ENCODE assay signal across 1 cellular context in genomic region chr7:28625446-28625845, GRCh38.
TF ChIP-seq lines count a peak whose summit lies in the region.

No MANE protein-coding gene starts in this region.

TF ChIP-seq in H1, 55 proteins besides CTCF, POLR2A, EP300 and RAD21:
- TF ChIP-seq TAF1 (IDR thresholded peaks at IDR 0.05; ENCODE audit: low read depth, low read length), result no peak
- TF ChIP-seq RNF2 (IDR thresholded peaks at IDR 0.05; ENCODE audit: borderline replicate concordance, low read depth, low read length, missing control alignments, poor library complexity, severe bottlenecking), result no peak
- no peak for TF ChIP-seq CHD7 (IDR thresholded peaks at IDR 0.05; ENCODE audit: insufficient replicate concordance, low read length)
- TF ChIP-seq NRF1 (IDR thresholded peaks at IDR 0.05; ENCODE audit: low read depth, low read length), result no peak
- no peak for TF ChIP-seq SRF (IDR thresholded peaks at IDR 0.05; ENCODE audit: low read depth, low read length)
- TF ChIP-seq ATF3 (IDR thresholded peaks at IDR 0.05; ENCODE audit: insufficient read depth, low read depth, low read length), result no peak
- TF ChIP-seq JUN (IDR thresholded peaks at IDR 0.05; ENCODE audit: low read depth, low read length), result no peak
- no peak for TF ChIP-seq BCL11A (IDR thresholded peaks at IDR 0.05; ENCODE audit: low read depth in 2 of 2, low read length in 2 of 2)
- no peak for TF ChIP-seq PHF8 (conservative IDR thresholded peaks at IDR 0.05; ENCODE audit: low read depth, low read length)
- no peak for TF ChIP-seq JUND (IDR thresholded peaks at IDR 0.05; ENCODE audit: low read length)
- no peak for TF ChIP-seq EZH2 (IDR thresholded peaks at IDR 0.05; ENCODE audit: low read depth, low read length, severe bottlenecking)
- no peak for TF ChIP-seq GABPA (IDR thresholded peaks at IDR 0.05; ENCODE audit: borderline replicate concordance, insufficient read depth, low read length)
